In genomic region chr4:162497564-162498167, GRCh38 we compare ENCODE assay signal across 8 cellular contexts.
A peak's percentile ranks its signal among the peaks of the same experiment; 100 is the strongest.
DNase-seq lines count a peak whose midpoint lies in the region; ATAC-seq lines count a peak whose summit lies in the region.

No MANE protein-coding gene starts in this region.

- no peaks in the 10 kb centered on the region for H3K27me3 ChIP-seq in mesendoderm (ENCODE audit: insufficient read depth, low read length, poor library complexity)

- H3K27ac ChIP-seq in mesendoderm (ENCODE audit: low read depth, low read length), result no peak overlapping the region

- H4K8ac ChIP-seq in mesendoderm (ENCODE audit: low read depth, low read length), result no peak overlapping the region

- H4K5ac ChIP-seq in mesendoderm (ENCODE audit: low read length), result no peak overlapping the region

- H3K18ac ChIP-seq in mesendoderm (ENCODE audit: low read length), result no peak overlapping the region

- H3K4me3 ChIP-seq in mesendoderm (ENCODE audit: low read length), result no peak overlapping the region

- peak; percentile 71 for ATAC-seq in GM19328 (IDR thresholded peaks at IDR 0.05; ENCODE audit: unreplicated experiment)
- peak; percentile 77 for ATAC-seq in HG03280 (IDR thresholded peaks at IDR 0.05; ENCODE audit: unreplicated experiment)
- ATAC-seq in effector memory CD8-positive, alpha-beta T cell (replicated peaks), result peak; percentile 36
- ATAC-seq in stimulated activated effector memory CD8-positive, alpha-beta T cell treated with anti-CD3 and anti-CD28 coated beads, Interleukin-12 subunit alpha, Interleukin-12 subunit beta, amount 100 ng/mL, for 72 hours, result no peak

- H3K79me1 ChIP-seq in mesendoderm (ENCODE audit: low read length), result no peaks in the 10 kb centered on the region

- no peaks in the 10 kb centered on the region for H3K9me3 Mint-ChIP-seq in effector memory CD8-positive, alpha-beta T cell
- H3K9me3 Mint-ChIP-seq in stimulated activated effector memory CD8-positive, alpha-beta T cell treated with anti-CD3 and anti-CD28 coated beads, Interleukin-12 subunit alpha, Interleukin-12 subunit beta, amount 100 ng/mL, for 72 hours, result no peaks in the 10 kb centered on the region

- no peak overlapping the region for H3K4me3 Mint-ChIP-seq in effector memory CD8-positive, alpha-beta T cell
- no peak overlapping the region for H3K4me3 Mint-ChIP-seq in stimulated activated effector memory CD8-positive, alpha-beta T cell treated with anti-CD3 and anti-CD28 coated beads, Interleukin-12 subunit alpha, Interleukin-12 subunit beta, amount 100 ng/mL, for 72 hours

- H3K9ac ChIP-seq in mesendoderm (ENCODE audit: low read length), result no peak overlapping the region

- intact Hi-C loops in posterior cingulate gyrus (cut with DNase I), result loop anchor here (1.0 to 5.0 kb wide), 3 partner anchors 541 to 1050 kb away; partner anchors contain the start of gene NPY1R

- H3K36me3 ChIP-seq in mesendoderm (ENCODE audit: control insufficient read depth, insufficient read depth, low read length), result no peaks in the 10 kb centered on the region

- H3K36me3 Mint-ChIP-seq in effector memory CD8-positive, alpha-beta T cell (ENCODE audit: insufficient read depth), result peaks cover 5% of the 10 kb centered on the region
- no peaks in the 10 kb centered on the region for H3K36me3 Mint-ChIP-seq in stimulated activated effector memory CD8-positive, alpha-beta T cell treated with anti-CD3 and anti-CD28 coated beads, Interleukin-12 subunit alpha, Interleukin-12 subunit beta, amount 100 ng/mL, for 72 hours

- H3K79me2 ChIP-seq in mesendoderm (ENCODE audit: control insufficient read depth, insufficient read depth, low read length), result no peaks in the 10 kb centered on the region

- peak; percentile 21 for DNase-seq in EL
- DNase-seq in OCI-M1 (lab: John Stamatoyannopoulos, UW), result peak; percentile 71
- DNase-seq in effector memory CD8-positive, alpha-beta T cell, result no peak
- DNase-seq in mesendoderm, result peak; percentile 19
- DNase-seq in stimulated activated effector memory CD8-positive, alpha-beta T cell treated with anti-CD3 and anti-CD28 coated beads, Interleukin-12 subunit alpha, Interleukin-12 subunit beta, amount 100 ng/mL, for 72 hours (ENCODE audit: low spot score in 2 of 2), result no peak
- DNase-seq in posterior cingulate gyrus, result no peak

- H2AK5ac ChIP-seq in mesendoderm (ENCODE audit: low read length), result no peak overlapping the region

- H3K4me1 Mint-ChIP-seq in effector memory CD8-positive, alpha-beta T cell (ENCODE audit: low read depth in 2 of 2), result no peaks in the 10 kb centered on the region
- no peaks in the 10 kb centered on the region for H3K4me1 Mint-ChIP-seq in stimulated activated effector memory CD8-positive, alpha-beta T cell treated with anti-CD3 and anti-CD28 coated beads, Interleukin-12 subunit alpha, Interleukin-12 subunit beta, amount 100 ng/mL, for 72 hours

- no peak overlapping the region for H3K56ac ChIP-seq in mesendoderm (ENCODE audit: low read length)

- H2BK5ac ChIP-seq in mesendoderm (ENCODE audit: low read length), result no peak overlapping the region

- H2BK120ac ChIP-seq in mesendoderm (ENCODE audit: low read depth, low read length), result no peak overlapping the region

- H3K4me2 ChIP-seq in mesendoderm (ENCODE audit: low read length), result no peak overlapping the region

- no peak overlapping the region for H3K23ac ChIP-seq in mesendoderm (ENCODE audit: low read length)

- no peak overlapping the region for H3K27ac Mint-ChIP-seq in effector memory CD8-positive, alpha-beta T cell
- H3K27ac Mint-ChIP-seq in stimulated activated effector memory CD8-positive, alpha-beta T cell treated with anti-CD3 and anti-CD28 coated beads, Interleukin-12 subunit alpha, Interleukin-12 subunit beta, amount 100 ng/mL, for 72 hours, result no peak overlapping the region

- no peak overlapping the region for H3K4ac ChIP-seq in mesendoderm (ENCODE audit: low read depth, low read length)

- no peaks in the 10 kb centered on the region for H3K4me1 ChIP-seq in mesendoderm (ENCODE audit: control insufficient read depth, low read depth, low read length)

- no peak overlapping the region for H2BK15ac ChIP-seq in mesendoderm (replicated peaks; ENCODE audit: low read depth)

- WGBS in mesendoderm (ENCODE audit: extremely low coverage, insufficient coverage, low lambda C conversion rate), result no CpG with 5 or more reads among the region's 5 CpGs

- no peaks in the 10 kb centered on the region for H3K27me3 Mint-ChIP-seq in effector memory CD8-positive, alpha-beta T cell

Comparison
In these comparisons a context has a peak if more than half of its experiments do, and no peak if none do; other contexts are left out.
1. DNase-seq: peak in EL (single experiment), OCI-M1 (single experiment) and mesendoderm (single experiment); none in effector memory CD8-positive, alpha-beta T cell (0 of 3), stimulated activated effector memory CD8-positive, alpha-beta T cell treated with anti-CD3 and anti-CD28 coated beads, Interleukin-12 subunit alpha, Interleukin-12 subunit beta, amount 100 ng/mL, for 72 hours (0 of 2) and posterior cingulate gyrus (0 of 10).